ENCODE assay signal across 20 cellular contexts in the genomic region with DNA sequence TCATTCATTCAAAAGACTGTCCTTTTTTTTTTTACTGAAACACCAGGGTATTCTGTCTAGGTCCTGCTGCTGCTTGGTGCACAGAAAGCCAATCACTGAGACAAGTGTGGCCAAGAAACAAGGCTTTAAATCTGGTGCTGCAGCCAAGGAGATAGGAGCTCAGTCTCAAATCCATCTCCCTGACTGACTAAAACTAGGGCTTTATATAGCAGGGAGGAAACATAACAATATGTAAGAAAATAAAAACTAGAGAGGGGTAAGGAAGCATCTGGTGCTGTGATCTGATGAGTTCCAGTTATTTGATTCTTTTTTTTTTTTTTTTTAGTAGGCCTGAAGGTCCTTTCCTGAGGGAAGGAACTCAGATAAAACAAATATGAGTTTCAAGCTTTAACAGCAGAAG.
"Had no signal": no experiment of that assay in that cellular context is flagged by ENCODE, and none has a peak within 500 bp of the region (broad histone marks: within the 10 kb centered on the region; RNA-seq: fewer than 3 reads in every experiment).

No MANE protein-coding gene starts in this region.

- H3K4me3 Mint-ChIP-seq: naive thymus-derived CD4-positive, alpha-beta T cell; nephron; stimulated activated effector memory CD8-positive, alpha-beta T cell treated with anti-CD3 and anti-CD28 coated beads, Interleukin-12 subunit alpha, Interleukin-12 subunit beta, amount 100 ng/mL, for 72 hours; type B pancreatic cell had no signal

- DNase-seq: foreskin fibroblast; gastrocnemius medialis; head of caudate nucleus; kidney; mesendoderm; midbrain; naive thymus-derived CD4-positive, alpha-beta T cell; occipital lobe; stimulated activated CD4-positive, alpha-beta T cell treated with anti-CD3 and anti-CD28 coated beads, Interleukin-2, amount 100 ng/mL, for 24 hours; stimulated activated CD4-positive, alpha-beta T cell treated with anti-CD3 and anti-CD28 coated beads, Interleukin-4, amount 100 ng/mL, for 24 hours; stimulated activated naive CD8-positive, alpha-beta T cell treated with anti-CD3 and anti-CD28 coated beads, Interleukin-15, Interleukin-2, amounts not matched to agents 100 U/mL and 50 U/mL, for 24 hours; substantia nigra; testis; tibial artery had no signal

- H3K27me3 Mint-ChIP-seq: naive thymus-derived CD4-positive, alpha-beta T cell; progenitor cell of endocrine pancreas; type B pancreatic cell had no signal

- H3K4me1 Mint-ChIP-seq: nephron; stimulated activated effector memory CD8-positive, alpha-beta T cell treated with anti-CD3 and anti-CD28 coated beads, Interleukin-12 subunit alpha, Interleukin-12 subunit beta, amount 100 ng/mL, for 72 hours had no signal

- ATAC-seq: esophagus mucosa; gastrocnemius medialis; left lobe of liver; naive thymus-derived CD4-positive, alpha-beta T cell; stimulated activated effector memory CD8-positive, alpha-beta T cell treated with anti-CD3 and anti-CD28 coated beads, Interleukin-12 subunit alpha, Interleukin-12 subunit beta, amount 100 ng/mL, for 72 hours; stimulated activated naive CD8-positive, alpha-beta T cell treated with anti-CD3 and anti-CD28 coated beads, Interleukin-15, Interleukin-2, amounts not matched to agents 100 U/mL and 50 U/mL, for 24 hours had no signal

- H3K27ac Mint-ChIP-seq: naive thymus-derived CD4-positive, alpha-beta T cell; nephron; progenitor cell of endocrine pancreas; stimulated activated effector memory CD8-positive, alpha-beta T cell treated with anti-CD3 and anti-CD28 coated beads, Interleukin-12 subunit alpha, Interleukin-12 subunit beta, amount 100 ng/mL, for 72 hours; type B pancreatic cell had no signal
